1 cellular context compared by ENCODE assay signal in the genomic region with DNA sequence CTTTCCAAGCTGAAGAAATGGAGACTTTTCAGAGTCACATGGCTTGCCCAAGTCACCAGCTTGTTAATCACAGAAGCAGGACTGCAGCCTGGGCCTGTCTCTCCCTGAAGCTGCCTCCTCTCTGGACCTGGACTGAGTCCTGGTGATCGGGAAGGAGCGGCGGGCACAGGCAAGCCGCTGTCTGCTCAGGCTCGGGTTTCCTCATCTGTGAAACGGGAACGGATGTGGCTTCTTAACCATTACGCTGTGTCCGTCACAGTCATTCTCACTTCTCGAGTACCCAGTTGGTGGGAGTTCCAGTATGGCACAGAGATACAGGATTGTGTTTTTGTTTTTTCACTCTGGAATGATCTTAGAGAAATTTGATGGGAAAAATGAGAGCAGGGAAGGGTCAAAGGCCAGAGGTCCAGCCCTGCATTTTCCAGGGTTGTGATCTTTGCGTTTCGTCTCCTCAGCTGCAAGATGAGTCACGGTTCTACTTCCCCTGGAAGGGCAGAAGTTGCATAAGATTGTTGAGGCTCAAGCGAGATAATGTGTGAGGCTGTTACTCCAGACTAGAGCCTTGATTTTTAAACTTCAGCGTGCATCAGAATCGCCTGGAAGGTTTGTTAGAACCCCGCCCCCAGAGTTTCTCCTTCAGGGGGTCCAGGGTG.
TF ChIP-seq lines count a peak whose summit lies in the region.

No MANE protein-coding gene starts in this region.

TF ChIP-seq in K562, 482 proteins besides CTCF, POLR2A, EP300 and RAD21 (continued from another document and continues in another):
- TF ChIP-seq, protein P1, sequence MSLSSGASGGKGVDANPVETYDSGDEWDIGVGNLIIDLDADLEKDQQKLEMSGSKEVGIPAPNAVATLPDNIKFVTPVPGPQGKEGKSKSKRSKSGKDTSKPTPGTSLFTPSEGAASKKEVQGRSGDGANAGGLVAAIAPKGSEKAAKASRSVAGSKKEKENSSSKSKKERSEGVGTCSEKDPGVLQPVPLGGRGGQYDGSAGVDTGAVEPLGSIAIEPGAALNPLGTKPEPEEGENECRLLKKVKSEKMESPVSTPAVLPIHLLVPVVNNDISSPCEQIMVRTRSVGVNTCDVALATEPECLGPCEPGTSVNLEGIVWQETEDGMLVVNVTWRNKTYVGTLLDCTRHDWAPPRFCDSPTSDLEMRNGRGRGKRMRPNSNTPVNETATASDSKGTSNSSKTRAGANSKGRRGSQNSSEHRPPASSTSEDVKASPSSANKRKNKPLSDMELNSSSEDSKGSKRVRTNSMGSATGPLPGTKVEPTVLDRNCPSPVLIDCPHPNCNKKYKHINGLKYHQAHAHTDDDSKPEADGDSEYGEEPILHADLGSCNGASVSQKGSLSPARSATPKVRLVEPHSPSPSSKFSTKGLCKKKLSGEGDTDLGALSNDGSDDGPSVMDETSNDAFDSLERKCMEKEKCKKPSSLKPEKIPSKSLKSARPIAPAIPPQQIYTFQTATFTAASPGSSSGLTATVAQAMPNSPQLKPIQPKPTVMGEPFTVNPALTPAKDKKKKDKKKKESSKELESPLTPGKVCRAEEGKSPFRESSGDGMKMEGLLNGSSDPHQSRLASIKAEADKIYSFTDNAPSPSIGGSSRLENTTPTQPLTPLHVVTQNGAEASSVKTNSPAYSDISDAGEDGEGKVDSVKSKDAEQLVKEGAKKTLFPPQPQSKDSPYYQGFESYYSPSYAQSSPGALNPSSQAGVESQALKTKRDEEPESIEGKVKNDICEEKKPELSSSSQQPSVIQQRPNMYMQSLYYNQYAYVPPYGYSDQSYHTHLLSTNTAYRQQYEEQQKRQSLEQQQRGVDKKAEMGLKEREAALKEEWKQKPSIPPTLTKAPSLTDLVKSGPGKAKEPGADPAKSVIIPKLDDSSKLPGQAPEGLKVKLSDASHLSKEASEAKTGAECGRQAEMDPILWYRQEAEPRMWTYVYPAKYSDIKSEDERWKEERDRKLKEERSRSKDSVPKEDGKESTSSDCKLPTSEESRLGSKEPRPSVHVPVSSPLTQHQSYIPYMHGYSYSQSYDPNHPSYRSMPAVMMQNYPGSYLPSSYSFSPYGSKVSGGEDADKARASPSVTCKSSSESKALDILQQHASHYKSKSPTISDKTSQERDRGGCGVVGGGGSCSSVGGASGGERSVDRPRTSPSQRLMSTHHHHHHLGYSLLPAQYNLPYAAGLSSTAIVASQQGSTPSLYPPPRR (CRISPR knock-in tag; IDR thresholded peaks at IDR 0.05; ENCODE audit: borderline replicate concordance), result no peak
- TF ChIP-seq KLF13 (tag; IDR thresholded peaks at IDR 0.05; ENCODE audit: borderline replicate concordance, low read depth), result no peak
- TF ChIP-seq, protein P2, sequence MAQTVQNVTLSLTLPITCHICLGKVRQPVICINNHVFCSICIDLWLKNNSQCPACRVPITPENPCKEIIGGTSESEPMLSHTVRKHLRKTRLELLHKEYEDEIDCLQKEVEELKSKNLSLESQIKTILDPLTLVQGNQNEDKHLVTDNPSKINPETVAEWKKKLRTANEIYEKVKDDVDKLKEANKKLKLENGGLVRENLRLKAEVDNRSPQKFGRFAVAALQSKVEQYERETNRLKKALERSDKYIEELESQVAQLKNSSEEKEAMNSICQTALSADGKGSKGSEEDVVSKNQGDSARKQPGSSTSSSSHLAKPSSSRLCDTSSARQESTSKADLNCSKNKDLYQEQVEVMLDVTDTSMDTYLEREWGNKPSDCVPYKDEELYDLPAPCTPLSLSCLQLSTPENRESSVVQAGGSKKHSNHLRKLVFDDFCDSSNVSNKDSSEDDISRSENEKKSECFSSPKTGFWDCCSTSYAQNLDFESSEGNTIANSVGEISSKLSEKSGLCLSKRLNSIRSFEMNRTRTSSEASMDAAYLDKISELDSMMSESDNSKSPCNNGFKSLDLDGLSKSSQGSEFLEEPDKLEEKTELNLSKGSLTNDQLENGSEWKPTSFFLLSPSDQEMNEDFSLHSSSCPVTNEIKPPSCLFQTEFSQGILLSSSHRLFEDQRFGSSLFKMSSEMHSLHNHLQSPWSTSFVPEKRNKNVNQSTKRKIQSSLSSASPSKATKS (CRISPR knock-in tag; IDR thresholded peaks at IDR 0.05), result no peak
- TF ChIP-seq MCM7 (IDR thresholded peaks at IDR 0.05), result no peak
- TF ChIP-seq ARHGAP35 (IDR thresholded peaks at IDR 0.05; ENCODE audit: partially characterized antibody), result no peak
- TF ChIP-seq NFATC3 (IDR thresholded peaks at IDR 0.05), result no peak
- 0 out of 2 replicates have a peak, but pooled peaks have one; percentile 12 for TF ChIP-seq MAFG (tag; conservative IDR thresholded peaks at IDR 0.05)
- TF ChIP-seq YBX1 (IDR thresholded peaks at IDR 0.05), result no peak
- TF ChIP-seq HDAC3 (IDR thresholded peaks at IDR 0.05; ENCODE audit: borderline replicate concordance, partially characterized antibody), result no peak
- no peak for TF ChIP-seq TFAM (CRISPR knock-in tag; conservative IDR thresholded peaks at IDR 0.05)
- TF ChIP-seq, protein P3, sequence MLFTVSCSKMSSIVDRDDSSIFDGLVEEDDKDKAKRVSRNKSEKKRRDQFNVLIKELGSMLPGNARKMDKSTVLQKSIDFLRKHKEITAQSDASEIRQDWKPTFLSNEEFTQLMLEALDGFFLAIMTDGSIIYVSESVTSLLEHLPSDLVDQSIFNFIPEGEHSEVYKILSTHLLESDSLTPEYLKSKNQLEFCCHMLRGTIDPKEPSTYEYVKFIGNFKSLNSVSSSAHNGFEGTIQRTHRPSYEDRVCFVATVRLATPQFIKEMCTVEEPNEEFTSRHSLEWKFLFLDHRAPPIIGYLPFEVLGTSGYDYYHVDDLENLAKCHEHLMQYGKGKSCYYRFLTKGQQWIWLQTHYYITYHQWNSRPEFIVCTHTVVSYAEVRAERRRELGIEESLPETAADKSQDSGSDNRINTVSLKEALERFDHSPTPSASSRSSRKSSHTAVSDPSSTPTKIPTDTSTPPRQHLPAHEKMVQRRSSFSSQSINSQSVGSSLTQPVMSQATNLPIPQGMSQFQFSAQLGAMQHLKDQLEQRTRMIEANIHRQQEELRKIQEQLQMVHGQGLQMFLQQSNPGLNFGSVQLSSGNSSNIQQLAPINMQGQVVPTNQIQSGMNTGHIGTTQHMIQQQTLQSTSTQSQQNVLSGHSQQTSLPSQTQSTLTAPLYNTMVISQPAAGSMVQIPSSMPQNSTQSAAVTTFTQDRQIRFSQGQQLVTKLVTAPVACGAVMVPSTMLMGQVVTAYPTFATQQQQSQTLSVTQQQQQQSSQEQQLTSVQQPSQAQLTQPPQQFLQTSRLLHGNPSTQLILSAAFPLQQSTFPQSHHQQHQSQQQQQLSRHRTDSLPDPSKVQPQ (CRISPR knock-in tag; IDR thresholded peaks at IDR 0.05; ENCODE audit: borderline replicate concordance), result no peak
- no peak for TF ChIP-seq TCF7 (IDR thresholded peaks at IDR 0.05; ENCODE audit: borderline replicate concordance)
- peak; percentile 79 for TF ChIP-seq CBFA2T3 (IDR thresholded peaks at IDR 0.05)
- TF ChIP-seq PURB (CRISPR knock-in tag; IDR thresholded peaks at IDR 0.05; ENCODE audit: low read depth), result no peak
- no peak for TF ChIP-seq HLTF (IDR thresholded peaks at IDR 0.05)
- TF ChIP-seq RBM15 (IDR thresholded peaks at IDR 0.05; ENCODE audit: insufficient read depth, low read length), result no peak
- TF ChIP-seq FOXJ2 (tag; IDR thresholded peaks at IDR 0.05), result no peak
- TF ChIP-seq, protein P4, sequence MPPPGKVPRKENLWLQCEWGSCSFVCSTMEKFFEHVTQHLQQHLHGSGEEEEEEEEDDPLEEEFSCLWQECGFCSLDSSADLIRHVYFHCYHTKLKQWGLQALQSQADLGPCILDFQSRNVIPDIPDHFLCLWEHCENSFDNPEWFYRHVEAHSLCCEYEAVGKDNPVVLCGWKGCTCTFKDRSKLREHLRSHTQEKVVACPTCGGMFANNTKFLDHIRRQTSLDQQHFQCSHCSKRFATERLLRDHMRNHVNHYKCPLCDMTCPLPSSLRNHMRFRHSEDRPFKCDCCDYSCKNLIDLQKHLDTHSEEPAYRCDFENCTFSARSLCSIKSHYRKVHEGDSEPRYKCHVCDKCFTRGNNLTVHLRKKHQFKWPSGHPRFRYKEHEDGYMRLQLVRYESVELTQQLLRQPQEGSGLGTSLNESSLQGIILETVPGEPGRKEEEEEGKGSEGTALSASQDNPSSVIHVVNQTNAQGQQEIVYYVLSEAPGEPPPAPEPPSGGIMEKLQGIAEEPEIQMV (tag; conservative IDR thresholded peaks at IDR 0.05; ENCODE audit: low read depth), result no peak
- no peak for TF ChIP-seq CCNT2 (IDR thresholded peaks at IDR 0.05; ENCODE audit: borderline replicate concordance, extremely low read depth, insufficient read length, low read depth, low read length)
- TF ChIP-seq, protein P5, sequence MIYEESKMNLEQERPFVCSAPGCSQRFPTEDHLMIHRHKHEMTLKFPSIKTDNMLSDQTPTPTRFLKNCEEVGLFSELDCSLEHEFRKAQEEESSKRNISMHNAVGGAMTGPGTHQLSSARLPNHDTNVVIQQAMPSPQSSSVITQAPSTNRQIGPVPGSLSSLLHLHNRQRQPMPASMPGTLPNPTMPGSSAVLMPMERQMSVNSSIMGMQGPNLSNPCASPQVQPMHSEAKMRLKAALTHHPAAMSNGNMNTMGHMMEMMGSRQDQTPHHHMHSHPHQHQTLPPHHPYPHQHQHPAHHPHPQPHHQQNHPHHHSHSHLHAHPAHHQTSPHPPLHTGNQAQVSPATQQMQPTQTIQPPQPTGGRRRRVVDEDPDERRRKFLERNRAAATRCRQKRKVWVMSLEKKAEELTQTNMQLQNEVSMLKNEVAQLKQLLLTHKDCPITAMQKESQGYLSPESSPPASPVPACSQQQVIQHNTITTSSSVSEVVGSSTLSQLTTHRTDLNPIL (CRISPR knock-in tag; IDR thresholded peaks at IDR 0.05), result no peak
- no peak for TF ChIP-seq YY1 (IDR thresholded peaks at IDR 0.05; ENCODE audit: borderline replicate concordance in 1 of 3, control insufficient read depth in 1 of 3, extremely low read depth in 1 of 3, insufficient read depth in 3 of 3, insufficient read length in 1 of 3, insufficient replicate concordance in 2 of 3, low read depth in 1 of 3, low read length in 2 of 3)
- TF ChIP-seq, protein P6, sequence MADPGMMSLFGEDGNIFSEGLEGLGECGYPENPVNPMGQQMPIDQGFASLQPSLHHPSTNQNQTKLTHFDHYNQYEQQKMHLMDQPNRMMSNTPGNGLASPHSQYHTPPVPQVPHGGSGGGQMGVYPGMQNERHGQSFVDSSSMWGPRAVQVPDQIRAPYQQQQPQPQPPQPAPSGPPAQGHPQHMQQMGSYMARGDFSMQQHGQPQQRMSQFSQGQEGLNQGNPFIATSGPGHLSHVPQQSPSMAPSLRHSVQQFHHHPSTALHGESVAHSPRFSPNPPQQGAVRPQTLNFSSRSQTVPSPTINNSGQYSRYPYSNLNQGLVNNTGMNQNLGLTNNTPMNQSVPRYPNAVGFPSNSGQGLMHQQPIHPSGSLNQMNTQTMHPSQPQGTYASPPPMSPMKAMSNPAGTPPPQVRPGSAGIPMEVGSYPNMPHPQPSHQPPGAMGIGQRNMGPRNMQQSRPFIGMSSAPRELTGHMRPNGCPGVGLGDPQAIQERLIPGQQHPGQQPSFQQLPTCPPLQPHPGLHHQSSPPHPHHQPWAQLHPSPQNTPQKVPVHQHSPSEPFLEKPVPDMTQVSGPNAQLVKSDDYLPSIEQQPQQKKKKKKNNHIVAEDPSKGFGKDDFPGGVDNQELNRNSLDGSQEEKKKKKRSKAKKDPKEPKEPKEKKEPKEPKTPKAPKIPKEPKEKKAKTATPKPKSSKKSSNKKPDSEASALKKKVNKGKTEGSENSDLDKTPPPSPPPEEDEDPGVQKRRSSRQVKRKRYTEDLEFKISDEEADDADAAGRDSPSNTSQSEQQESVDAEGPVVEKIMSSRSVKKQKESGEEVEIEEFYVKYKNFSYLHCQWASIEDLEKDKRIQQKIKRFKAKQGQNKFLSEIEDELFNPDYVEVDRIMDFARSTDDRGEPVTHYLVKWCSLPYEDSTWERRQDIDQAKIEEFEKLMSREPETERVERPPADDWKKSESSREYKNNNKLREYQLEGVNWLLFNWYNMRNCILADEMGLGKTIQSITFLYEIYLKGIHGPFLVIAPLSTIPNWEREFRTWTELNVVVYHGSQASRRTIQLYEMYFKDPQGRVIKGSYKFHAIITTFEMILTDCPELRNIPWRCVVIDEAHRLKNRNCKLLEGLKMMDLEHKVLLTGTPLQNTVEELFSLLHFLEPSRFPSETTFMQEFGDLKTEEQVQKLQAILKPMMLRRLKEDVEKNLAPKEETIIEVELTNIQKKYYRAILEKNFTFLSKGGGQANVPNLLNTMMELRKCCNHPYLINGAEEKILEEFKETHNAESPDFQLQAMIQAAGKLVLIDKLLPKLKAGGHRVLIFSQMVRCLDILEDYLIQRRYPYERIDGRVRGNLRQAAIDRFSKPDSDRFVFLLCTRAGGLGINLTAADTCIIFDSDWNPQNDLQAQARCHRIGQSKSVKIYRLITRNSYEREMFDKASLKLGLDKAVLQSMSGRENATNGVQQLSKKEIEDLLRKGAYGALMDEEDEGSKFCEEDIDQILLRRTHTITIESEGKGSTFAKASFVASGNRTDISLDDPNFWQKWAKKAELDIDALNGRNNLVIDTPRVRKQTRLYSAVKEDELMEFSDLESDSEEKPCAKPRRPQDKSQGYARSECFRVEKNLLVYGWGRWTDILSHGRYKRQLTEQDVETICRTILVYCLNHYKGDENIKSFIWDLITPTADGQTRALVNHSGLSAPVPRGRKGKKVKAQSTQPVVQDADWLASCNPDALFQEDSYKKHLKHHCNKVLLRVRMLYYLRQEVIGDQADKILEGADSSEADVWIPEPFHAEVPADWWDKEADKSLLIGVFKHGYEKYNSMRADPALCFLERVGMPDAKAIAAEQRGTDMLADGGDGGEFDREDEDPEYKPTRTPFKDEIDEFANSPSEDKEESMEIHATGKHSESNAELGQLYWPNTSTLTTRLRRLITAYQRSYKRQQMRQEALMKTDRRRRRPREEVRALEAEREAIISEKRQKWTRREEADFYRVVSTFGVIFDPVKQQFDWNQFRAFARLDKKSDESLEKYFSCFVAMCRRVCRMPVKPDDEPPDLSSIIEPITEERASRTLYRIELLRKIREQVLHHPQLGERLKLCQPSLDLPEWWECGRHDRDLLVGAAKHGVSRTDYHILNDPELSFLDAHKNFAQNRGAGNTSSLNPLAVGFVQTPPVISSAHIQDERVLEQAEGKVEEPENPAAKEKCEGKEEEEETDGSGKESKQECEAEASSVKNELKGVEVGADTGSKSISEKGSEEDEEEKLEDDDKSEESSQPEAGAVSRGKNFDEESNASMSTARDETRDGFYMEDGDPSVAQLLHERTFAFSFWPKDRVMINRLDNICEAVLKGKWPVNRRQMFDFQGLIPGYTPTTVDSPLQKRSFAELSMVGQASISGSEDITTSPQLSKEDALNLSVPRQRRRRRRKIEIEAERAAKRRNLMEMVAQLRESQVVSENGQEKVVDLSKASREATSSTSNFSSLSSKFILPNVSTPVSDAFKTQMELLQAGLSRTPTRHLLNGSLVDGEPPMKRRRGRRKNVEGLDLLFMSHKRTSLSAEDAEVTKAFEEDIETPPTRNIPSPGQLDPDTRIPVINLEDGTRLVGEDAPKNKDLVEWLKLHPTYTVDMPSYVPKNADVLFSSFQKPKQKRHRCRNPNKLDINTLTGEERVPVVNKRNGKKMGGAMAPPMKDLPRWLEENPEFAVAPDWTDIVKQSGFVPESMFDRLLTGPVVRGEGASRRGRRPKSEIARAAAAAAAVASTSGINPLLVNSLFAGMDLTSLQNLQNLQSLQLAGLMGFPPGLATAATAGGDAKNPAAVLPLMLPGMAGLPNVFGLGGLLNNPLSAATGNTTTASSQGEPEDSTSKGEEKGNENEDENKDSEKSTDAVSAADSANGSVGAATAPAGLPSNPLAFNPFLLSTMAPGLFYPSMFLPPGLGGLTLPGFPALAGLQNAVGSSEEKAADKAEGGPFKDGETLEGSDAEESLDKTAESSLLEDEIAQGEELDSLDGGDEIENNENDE (IDR thresholded peaks at IDR 0.05; ENCODE audit: low read depth, low read length), result no peak
- TF ChIP-seq, protein P7, sequence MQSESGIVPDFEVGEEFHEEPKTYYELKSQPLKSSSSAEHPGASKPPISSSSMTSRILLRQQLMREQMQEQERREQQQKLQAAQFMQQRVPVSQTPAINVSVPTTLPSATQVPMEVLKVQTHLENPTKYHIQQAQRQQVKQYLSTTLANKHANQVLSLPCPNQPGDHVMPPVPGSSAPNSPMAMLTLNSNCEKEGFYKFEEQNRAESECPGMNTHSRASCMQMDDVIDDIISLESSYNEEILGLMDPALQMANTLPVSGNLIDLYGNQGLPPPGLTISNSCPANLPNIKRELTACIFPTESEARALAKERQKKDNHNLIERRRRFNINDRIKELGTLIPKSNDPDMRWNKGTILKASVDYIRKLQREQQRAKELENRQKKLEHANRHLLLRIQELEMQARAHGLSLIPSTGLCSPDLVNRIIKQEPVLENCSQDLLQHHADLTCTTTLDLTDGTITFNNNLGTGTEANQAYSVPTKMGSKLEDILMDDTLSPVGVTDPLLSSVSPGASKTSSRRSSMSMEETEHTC (IDR thresholded peaks at IDR 0.05), result no peak
